ENCODE assay signal across 36 cellular contexts in the genomic region with DNA sequence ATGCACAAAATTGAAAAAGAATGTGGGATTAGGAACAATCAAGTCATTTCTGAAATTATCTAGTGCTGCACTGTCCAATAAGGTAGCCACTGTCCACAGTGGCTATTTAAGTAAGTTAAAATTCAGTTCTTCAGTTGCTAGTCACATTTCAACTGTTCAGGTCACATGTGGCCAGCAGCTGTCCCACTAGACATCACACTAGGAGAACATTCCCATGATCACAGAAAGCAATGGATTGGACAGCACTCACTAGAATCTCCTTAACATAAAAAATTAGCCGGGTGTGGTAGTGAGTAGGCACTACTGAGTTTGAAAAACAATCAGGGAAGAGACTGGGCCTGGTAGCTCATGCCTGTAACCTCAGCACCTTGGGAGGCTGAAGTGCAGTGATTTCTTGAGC. TPM values are rescaled to one million over a fixed set of nuclear protein-coding genes. Genes with fewer than 3 reads are reported as not detected.
"Had no signal": no experiment of that assay in that cellular context is flagged by ENCODE, and none has a peak within 500 bp of the region (broad histone marks: within the 10 kb centered on the region; RNA-seq: fewer than 3 reads in every experiment).

No MANE protein-coding gene starts in this region.

- H3K4me3 ChIP-seq: PC-9 had no signal

- H3K4me3 Mint-ChIP-seq: activated B cell treated with CpG ODN at 0.5 μM for 24 hours; activated CD4-positive, alpha-beta memory T cell treated with anti-CD3 and anti-CD28 coated beads for 36 hours; activated naive CD8-positive, alpha-beta T cell; activated naive CD8-positive, alpha-beta T cell treated with anti-CD3 and anti-CD28 coated beads, Interleukin-2, amount 50 U/mL, for 24 hours; central memory CD8-positive, alpha-beta T cell had no signal

- H3K9me3 Mint-ChIP-seq: activated B cell treated with CpG ODN at 0.5 μM for 24 hours; activated CD4-positive, alpha-beta memory T cell treated with anti-CD3 and anti-CD28 coated beads for 36 hours; activated naive CD8-positive, alpha-beta T cell treated with anti-CD3 and anti-CD28 coated beads, Interleukin-2, amount 50 U/mL, for 24 hours; activated T-helper 2 cell treated with anti-CD3 and anti-CD28 coated beads, Interferon-gamma antibody, Interleukin-2, Interleukin-4, amounts not matched to agents 10 μg/mL and 5 μg/mL and 100 μg/mL, durations not matched to agents 14 hours and 24 hours and 36 hours; central memory CD8-positive, alpha-beta T cell had no signal

- H3K27me3 Mint-ChIP-seq: activated B cell treated with CpG ODN at 0.5 μM for 24 hours; activated CD4-positive, alpha-beta memory T cell treated with anti-CD3 and anti-CD28 coated beads for 36 hours; activated naive CD8-positive, alpha-beta T cell; activated naive CD8-positive, alpha-beta T cell treated with anti-CD3 and anti-CD28 coated beads, Interleukin-2, amount 50 U/mL, for 24 hours; central memory CD8-positive, alpha-beta T cell had no signal

- DNase-seq: activated B cell treated with CpG ODN at 0.5 μM for 24 hours; activated CD4-positive, alpha-beta memory T cell treated with anti-CD3 and anti-CD28 coated beads for 36 hours; activated CD4-positive, alpha-beta T cell treated with anti-CD3 and anti-CD28 coated beads for 4 hours; activated CD4-positive, alpha-beta T cell treated with anti-CD3 and anti-CD28 coated beads, Interleukin-2, amount 50 U/mL, for 1 hour; activated CD4-positive, CD25-positive, alpha-beta regulatory T cell treated with anti-CD3 and anti-CD28 coated beads, Interleukin-2, amount 50 U/mL, for 72 hours; activated CD8-positive, alpha-beta memory T cell treated with anti-CD3 and anti-CD28 coated beads, Interleukin-2, amount 50 U/mL, for 4 hours; activated gamma-delta T cell; activated naive CD4-positive, alpha-beta T cell treated with Interleukin-2 at 50 U/mL for 16 hours; activated naive CD8-positive, alpha-beta T cell treated with anti-CD3 and anti-CD28 coated beads, Interleukin-2, amount 50 U/mL, for 24 hours; activated T-cell treated with anti-CD3 and anti-CD28 coated beads for 4 hours; activated T-cell treated with anti-CD3 and anti-CD28 coated beads, Interleukin-2, amount 50 U/mL, for 48 hours; anterior cingulate cortex; brain microvascular endothelial cell; KG1; MM.1S; NCI-H1092; NCI-H1436 treated with DMSO at 0.1 percent for 48 hours; NCI-H1694 treated with DMSO at 0.1 percent for 48 hours; NCI-H2029 treated with DMSO at 0.1 percent for 48 hours; NCI-H2107; NCI-H2171; NCI-H510A; NCI-H526; NCI-H748 treated with DMSO at 0.1 percent for 48 hours; PC-9; SHP77 treated with DMSO at 0.1 percent for 48 hours; SW 1271; T-helper 1 cell; T-helper 2 cell; T-helper 9 cell had no signal

- ATAC-seq: activated naive CD8-positive, alpha-beta T cell treated with anti-CD3 and anti-CD28 coated beads, Interleukin-2, amount 50 U/mL, for 24 hours; SK-N-SH treated with all-trans-retinoic acid at 6 μM for 48 hours had no signal

- H3K27ac ChIP-seq: brain microvascular endothelial cell, PC-9, VCaP had no signal

- H3K27ac Mint-ChIP-seq: activated B cell treated with CpG ODN at 0.5 μM for 24 hours; activated CD4-positive, alpha-beta memory T cell treated with anti-CD3 and anti-CD28 coated beads for 36 hours; activated naive CD8-positive, alpha-beta T cell; activated naive CD8-positive, alpha-beta T cell treated with anti-CD3 and anti-CD28 coated beads, Interleukin-2, amount 50 U/mL, for 24 hours; activated T-helper 2 cell treated with anti-CD3 and anti-CD28 coated beads, Interferon-gamma antibody, Interleukin-2, Interleukin-4, amounts not matched to agents 10 μg/mL and 5 μg/mL and 100 μg/mL, durations not matched to agents 14 hours and 24 hours and 36 hours had no signal

RNA-seq across cellular contexts. Expression of gene ACTA1, which starts 40.6 kb away (rescaled TPM):
- total RNA-seq: activated CD4-positive, alpha-beta memory T cell treated with anti-CD3 and anti-CD28 coated beads for 36 hours; activated T-helper 2 cell treated with anti-CD3 and anti-CD28 coated beads, Interferon-gamma antibody, Interleukin-2, Interleukin-4, amounts not matched to agents 10 μg/mL and 5 μg/mL and 100 μg/mL, durations not matched to agents 14 hours and 24 hours and 36 hours; OCI-LY7; PC-9 had no signal
